Comparison of ENCODE assay signal across 16 cellular contexts in the genomic region with DNA sequence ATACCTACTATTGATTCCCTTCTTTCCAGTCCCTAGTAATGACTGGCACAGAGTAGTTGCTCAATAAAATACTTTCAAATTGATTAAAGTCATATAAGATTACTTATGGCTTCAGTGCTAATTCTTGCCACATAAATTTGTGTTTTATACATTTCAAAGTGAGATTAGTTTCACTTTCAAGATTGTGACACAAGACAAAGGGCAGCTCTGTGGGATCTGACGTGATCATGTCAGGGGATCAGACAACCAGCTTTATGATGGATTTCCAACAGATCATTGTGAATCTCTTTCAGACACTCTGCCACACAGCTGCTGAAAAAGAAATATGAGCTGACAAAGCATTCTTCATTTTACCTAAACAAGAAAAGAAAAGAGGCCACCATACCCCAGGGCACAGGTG.
DNase-seq lines count a peak whose midpoint lies in the region; ATAC-seq and TF ChIP-seq lines count a peak whose summit lies in the region.
"Had no signal": no experiment of that assay in that cellular context is flagged by ENCODE, and none has a peak within 500 bp of the region (broad histone marks: within the 10 kb centered on the region; RNA-seq: fewer than 3 reads in every experiment).

No MANE protein-coding gene starts in this region.

- H3K36me3 ChIP-seq in HEK293 (ENCODE audit: control insufficient read depth in 2 of 2, insufficient read depth in 1 of 2, low read length in 2 of 2): no peaks in the 10 kb centered on the region
- H3K36me3 ChIP-seq: HAP-1, neutrophil, thoracic aorta had no signal

- peaks cover 23% of the 10 kb centered on the region for H3K4me1 Mint-ChIP-seq in chondrocyte (ENCODE audit: low read depth)
- peaks cover 21% of the 10 kb centered on the region for H3K4me1 Mint-ChIP-seq in osteocyte (ENCODE audit: unreplicated experiment)

- peaks cover 7% of the 10 kb centered on the region for H3K4me1 ChIP-seq in HEK293 (ENCODE audit: control insufficient read depth, insufficient read depth, low read length)
- H3K4me1 ChIP-seq: HAP-1 had no signal

- TF ChIP-seq CTCF in HEK293 (tag by site-specific recombination; IDR thresholded peaks at IDR 0.05): no peak
- no peak for TF ChIP-seq CTCF in chondrocyte (IDR thresholded peaks at IDR 0.05)
- TF ChIP-seq CTCF in osteocyte (IDR thresholded peaks at IDR 0.05): no peak

- H3K9me3 ChIP-seq in HEK293 (ENCODE audit: control insufficient read depth, insufficient read depth, low read depth, low read length): no peaks in the 10 kb centered on the region
- H3K9me3 ChIP-seq: HAP-1, neutrophil, thoracic aorta had no signal

- no peak overlapping the region for H3K4me3 ChIP-seq in HEK293 (ENCODE audit: low read depth, low read length)
- H3K4me3 ChIP-seq: HAP-1, thoracic aorta had no signal

- H3K9me3 Mint-ChIP-seq in chondrocyte (ENCODE audit: low read depth) (peaks cover 2% of the 10 kb centered on the region), osteocyte (ENCODE audit: unreplicated experiment) (no peaks in the 10 kb centered on the region)
- H3K9me3 Mint-ChIP-seq: activated CD4-positive, alpha-beta T cell treated with anti-CD3 and anti-CD28 coated beads, Interleukin-2, amount 10 ng/mL, durations not matched to agents 7 days and 5 days had no signal

- DNase-seq in NOMO-1 treated with DMSO at 0.1 percent for 48 hours (lab: John Stamatoyannopoulos, UW; ENCODE audit: unreplicated experiment): peak; percentile 63
- DNase-seq in chondrocyte (ENCODE audit: low spot score): no peak
- DNase-seq in osteocyte (ENCODE audit: extremely low spot score, unreplicated experiment): no peak
- no peak for DNase-seq in SHP77 (lab: John Stamatoyannopoulos, UW)
- DNase-seq: activated CD4-positive, alpha-beta T cell treated with anti-CD3 and anti-CD28 coated beads, Interleukin-2, amount 10 ng/mL, durations not matched to agents 7 days and 5 days; anterior cingulate cortex; cerebellar nuclear complex; effector CD8-positive, alpha-beta T cell; NCI-H1694 had no signal

- no peaks in the 10 kb centered on the region for H3K36me3 Mint-ChIP-seq in chondrocyte (ENCODE audit: low read depth)
- no peaks in the 10 kb centered on the region for H3K36me3 Mint-ChIP-seq in osteocyte (ENCODE audit: unreplicated experiment)

- no peak overlapping the region for H3K27ac ChIP-seq in HEK293 (ENCODE audit: extremely low read depth, low read depth, low read length)
- H3K27ac ChIP-seq: neutrophil, thoracic aorta had no signal

- no peak for ATAC-seq in GM21526 (IDR thresholded peaks at IDR 0.05; ENCODE audit: low FRiP score, unreplicated experiment)
- no peak for ATAC-seq in GM18867 (IDR thresholded peaks at IDR 0.05; ENCODE audit: unreplicated experiment)
- ATAC-seq: esophagus mucosa had no signal

- H3K27me3 Mint-ChIP-seq in chondrocyte (ENCODE audit: low read depth): no peaks in the 10 kb centered on the region
- no peaks in the 10 kb centered on the region for H3K27me3 Mint-ChIP-seq in osteocyte (ENCODE audit: unreplicated experiment)
- H3K27me3 Mint-ChIP-seq: activated CD4-positive, alpha-beta T cell treated with anti-CD3 and anti-CD28 coated beads, Interleukin-2, amount 10 ng/mL, durations not matched to agents 7 days and 5 days had no signal

- CTCF ChIA-PET in HEK293 (lab: Yijun Ruan, JAX): interaction anchor here (0.8 kb wide), 1 partner anchor 231 kb away, joined by 3 read pairs; no protein-coding TSS in a partner anchor

- POLR2A ChIA-PET in HEK293 (lab: Yijun Ruan, JAX): no interaction called here

- peak overlapping the region; percentile 95 for H3K27ac Mint-ChIP-seq in chondrocyte (ENCODE audit: unreplicated experiment)
- H3K27ac Mint-ChIP-seq in osteocyte (ENCODE audit: unreplicated experiment): peak overlapping the region; percentile 75
- H3K27ac Mint-ChIP-seq: activated CD4-positive, alpha-beta T cell treated with anti-CD3 and anti-CD28 coated beads, Interleukin-2, amount 10 ng/mL, durations not matched to agents 7 days and 5 days had no signal

- H3K4me3 Mint-ChIP-seq in chondrocyte (ENCODE audit: unreplicated experiment) (no peak overlapping the region), osteocyte (ENCODE audit: unreplicated experiment) (no peak overlapping the region)
- H3K4me3 Mint-ChIP-seq: activated CD4-positive, alpha-beta T cell treated with anti-CD3 and anti-CD28 coated beads, Interleukin-2, amount 10 ng/mL, durations not matched to agents 7 days and 5 days had no signal

TF ChIP-seq in HEK293, 187 proteins besides CTCF, POLR2A, EP300 and RAD21:
- TF ChIP-seq ZNF664 (tag by site-specific recombination; IDR thresholded peaks at IDR 0.05): peak; percentile 78
- no peak for TF ChIP-seq ZNF777 (tag by site-specific recombination; IDR thresholded peaks at IDR 0.05; ENCODE audit: borderline replicate concordance)
TF ChIP-seq in HEK293: peak in this region for 1.
